Comparison of ENCODE assay signal across 17 cellular contexts in the genomic region with DNA sequence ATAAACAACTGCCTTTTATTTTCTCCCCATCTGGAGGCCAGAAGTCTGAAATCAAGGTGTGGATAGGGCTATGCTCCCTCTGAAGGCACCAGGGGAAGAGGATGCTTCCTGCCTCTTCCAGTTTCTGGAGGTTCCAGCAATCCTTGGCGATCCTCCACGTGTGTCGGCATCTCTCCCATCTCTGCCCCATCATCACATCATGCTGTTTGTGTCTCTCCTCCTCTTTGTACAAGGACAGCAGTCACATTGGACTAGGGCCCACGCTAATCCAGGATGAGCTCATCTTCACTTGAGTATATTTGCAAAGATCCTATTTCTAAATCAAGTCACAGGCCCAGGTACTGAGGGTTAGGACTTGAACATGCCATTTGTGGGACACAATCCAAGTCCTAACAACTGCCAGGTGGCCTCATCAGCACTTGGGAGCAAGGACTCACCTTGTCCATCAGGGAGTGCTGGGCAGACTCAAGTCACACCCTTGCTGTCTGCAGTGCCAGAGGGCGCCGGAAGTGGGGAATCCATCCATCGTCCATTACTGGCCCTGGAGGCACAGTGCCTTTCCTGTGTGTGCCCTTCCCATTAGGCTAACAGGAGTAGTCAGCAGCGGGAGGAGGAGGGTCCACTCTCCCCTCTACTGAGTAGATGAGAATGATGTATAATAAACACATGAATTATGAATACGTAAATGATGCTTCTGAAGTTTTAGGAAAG.
"Had no signal": no experiment of that assay in that cellular context is flagged by ENCODE, and none has a peak within 500 bp of the region (broad histone marks: within the 10 kb centered on the region; RNA-seq: fewer than 3 reads in every experiment).

No MANE protein-coding gene starts in this region.

- ATAC-seq: foreskin keratinocyte; heart left ventricle; naive thymus-derived CD4-positive, alpha-beta T cell; sciatic nerve; stimulated activated memory B cell treated with anti-CD40 and anti-IgM and Interleukin-4, amounts not matched to agents 10 μg/mL and 1 μg/mL and 100 μg/mL, for 72 hours had no signal

- H3K27ac Mint-ChIP-seq: dendritic cell treated with granulocyte-macrophage colony-stimulating factor and Interleukin-4, amounts not matched to agents 40 ng/mL and 50 ng/mL, for 4 days; naive thymus-derived CD4-positive, alpha-beta T cell; stimulated activated memory B cell treated with anti-CD40 and anti-IgM and Interleukin-4, amounts not matched to agents 10 μg/mL and 1 μg/mL and 100 μg/mL, for 72 hours; stimulated activated naive CD8-positive, alpha-beta T cell treated with anti-CD3 and anti-CD28 coated beads, Interleukin-15, Interleukin-2, amounts not matched to agents 100 ng/mL and 50 ng/mL, for 24 hours had no signal

- H3K4me3 Mint-ChIP-seq: central memory CD8-positive, alpha-beta T cell; dendritic cell treated with granulocyte-macrophage colony-stimulating factor and Interleukin-4, amounts not matched to agents 40 ng/mL and 50 ng/mL, for 4 days; naive thymus-derived CD4-positive, alpha-beta T cell; stimulated activated memory B cell treated with anti-CD40 and anti-IgM and Interleukin-4, amounts not matched to agents 10 μg/mL and 1 μg/mL and 100 μg/mL, for 72 hours; stimulated activated naive CD8-positive, alpha-beta T cell treated with anti-CD3 and anti-CD28 coated beads, Interleukin-15, Interleukin-2, amounts not matched to agents 100 ng/mL and 50 ng/mL, for 24 hours had no signal

- DNase-seq: erythroblast; foreskin keratinocyte; heart left ventricle; left ventricle myocardium inferior; mesenchymal stem cell; naive thymus-derived CD4-positive, alpha-beta T cell; nucleus accumbens; spleen; stimulated activated CD4-positive, alpha-beta T cell treated with anti-CD3 and anti-CD28 coated beads, Interleukin-15, amount 100 ng/mL, for 24 hours; stimulated activated CD4-positive, alpha-beta T cell treated with anti-CD3 and anti-CD28 coated beads, Interleukin-1b, Interleukin-23, amount 100 ng/mL, for 48 hours; stimulated activated CD4-positive, alpha-beta T cell treated with anti-CD3 and anti-CD28 coated beads, Interleukin-4, amount 100 ng/mL, for 24 hours; transverse colon had no signal

- H3K27me3 Mint-ChIP-seq: dendritic cell treated with granulocyte-macrophage colony-stimulating factor and Interleukin-4, amounts not matched to agents 40 ng/mL and 50 ng/mL, for 4 days; stimulated activated memory B cell treated with anti-CD40 and anti-IgM and Interleukin-4, amounts not matched to agents 10 μg/mL and 1 μg/mL and 100 μg/mL, for 72 hours; stimulated activated naive CD8-positive, alpha-beta T cell treated with anti-CD3 and anti-CD28 coated beads, Interleukin-15, Interleukin-2, amounts not matched to agents 100 ng/mL and 50 ng/mL, for 24 hours had no signal

- H3K9me3 Mint-ChIP-seq: central memory CD8-positive, alpha-beta T cell; dendritic cell treated with granulocyte-macrophage colony-stimulating factor and Interleukin-4, amounts not matched to agents 40 ng/mL and 50 ng/mL, for 4 days; stimulated activated naive CD8-positive, alpha-beta T cell treated with anti-CD3 and anti-CD28 coated beads, Interleukin-15, Interleukin-2, amounts not matched to agents 100 ng/mL and 50 ng/mL, for 24 hours had no signal

- H3K36me3 Mint-ChIP-seq: naive thymus-derived CD4-positive, alpha-beta T cell; stimulated activated memory B cell treated with anti-CD40 and anti-IgM and Interleukin-4, amounts not matched to agents 10 μg/mL and 1 μg/mL and 100 μg/mL, for 72 hours had no signal

- H3K4me1 Mint-ChIP-seq: central memory CD8-positive, alpha-beta T cell; naive thymus-derived CD4-positive, alpha-beta T cell; stimulated activated memory B cell treated with anti-CD40 and anti-IgM and Interleukin-4, amounts not matched to agents 10 μg/mL and 1 μg/mL and 100 μg/mL, for 72 hours had no signal
